Comparison of ENCODE assay signal across 32 cellular contexts in the genomic region with DNA sequence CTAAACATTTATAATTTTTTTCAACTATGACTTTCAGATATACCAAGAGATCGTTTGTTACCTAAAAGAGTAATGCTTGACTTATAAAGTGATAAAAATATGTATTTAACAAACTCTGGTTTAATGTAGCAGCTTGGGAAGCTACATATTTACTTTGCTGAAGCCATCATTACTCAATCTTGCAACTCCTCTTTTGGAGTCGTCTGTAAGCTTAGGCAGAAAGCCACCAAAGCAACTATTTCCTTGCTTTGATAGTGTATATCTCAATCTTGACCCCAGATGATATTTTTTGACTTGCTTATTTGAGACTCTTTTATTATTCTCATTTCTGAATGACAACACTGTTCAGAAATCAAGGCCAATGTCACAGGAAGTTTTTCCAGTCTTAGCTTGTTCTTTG.
"Had no signal": no experiment of that assay in that cellular context is flagged by ENCODE, and none has a peak within 500 bp of the region (broad histone marks: within the 10 kb centered on the region; RNA-seq: fewer than 3 reads in every experiment).

No MANE protein-coding gene starts in this region.

- FAIRE-seq: endometrium, endothelial cell of umbilical vein had no signal

- H3K36me3 ChIP-seq: ascending aorta, breast epithelium, cardiac muscle cell, colonic mucosa, esophagus squamous epithelium, gastrocnemius medialis had no signal

- H3K4me3 ChIP-seq: ascending aorta, breast epithelium, cardiac muscle cell, colonic mucosa, esophagus squamous epithelium, gastrocnemius medialis had no signal

- H3K36me3 Mint-ChIP-seq: activated CD4-positive, alpha-beta memory T cell treated with anti-CD3 and anti-CD28 coated beads for 36 hours; activated CD8-positive, alpha-beta memory T cell treated with anti-CD3 and anti-CD28 coated beads, Interleukin-2, amount 10 ng/mL, durations not matched to agents 7 days and 5 days; activated naive CD4-positive, alpha-beta T cell treated with anti-CD3 and anti-CD28 coated beads, Interleukin-2, amount 50 U/mL, for 24 hours; activated naive CD8-positive, alpha-beta T cell treated with anti-CD3 and anti-CD28 coated beads, Interleukin-2, amount 10 ng/mL, durations not matched to agents 7 days and 5 days; brain had no signal

- DNase-seq: activated CD4-positive, alpha-beta memory T cell treated with anti-CD3 and anti-CD28 coated beads for 36 hours; activated CD4-positive, alpha-beta T cell treated with anti-CD3 and anti-CD28 coated beads for 36 hours; activated CD4-positive, alpha-beta T cell treated with anti-CD3 and anti-CD28 coated beads, Interleukin-2, amount 10 ng/mL, durations not matched to agents 24 days and 14 days; activated CD4-positive, CD25-positive, alpha-beta regulatory T cell; activated CD4-positive, CD25-positive, alpha-beta regulatory T cell treated with anti-CD3 and anti-CD28 coated beads, Interleukin-2, amount 50 U/mL, for 72 hours; activated CD8-positive, alpha-beta memory T cell treated with anti-CD3 and anti-CD28 coated beads, Interleukin-2, amount 10 ng/mL, durations not matched to agents 7 days and 5 days; activated CD8-positive, alpha-beta memory T cell treated with anti-CD3 and anti-CD28 coated beads, Interleukin-2, amount 50 U/mL, for 4 hours; activated CD8-positive, alpha-beta T cell treated with anti-CD3 and anti-CD28 coated beads, Interleukin-2, amount 10 ng/mL, durations not matched to agents 7 days and 5 days; activated effector memory CD4-positive, alpha-beta T cell treated with anti-CD3 and anti-CD28 coated beads, Interleukin-2, amount 50 U/mL, for 16 hours; activated naive CD4-positive, alpha-beta T cell treated with anti-CD3 and anti-CD28 coated beads for 36 hours; activated naive CD8-positive, alpha-beta T cell treated with anti-CD3 and anti-CD28 coated beads, Interleukin-2, amount 10 ng/mL, durations not matched to agents 7 days and 5 days; activated T-cell treated with anti-CD3 and anti-CD28 coated beads, Interleukin-2, amount 50 U/mL, for 1 hour; activated T-cell treated with anti-CD3 and anti-CD28 coated beads, Interleukin-2, amount 50 U/mL, for 48 hours; central memory CD4-positive, alpha-beta T cell; cerebellar nuclear complex; colonic mucosa; effector CD8-positive, alpha-beta T cell; esophagus squamous epithelium; foreskin keratinocyte; gastrocnemius medialis; glutamatergic neuron; T-helper 2 cell had no signal

- H3K27ac ChIP-seq: ascending aorta, breast epithelium, cardiac muscle cell, colonic mucosa, epithelial cell of prostate, esophagus squamous epithelium, foreskin keratinocyte, gastrocnemius medialis had no signal

- H3K9me3 Mint-ChIP-seq: activated CD4-positive, alpha-beta memory T cell treated with anti-CD3 and anti-CD28 coated beads for 36 hours; activated CD4-positive, alpha-beta T cell treated with anti-CD3 and anti-CD28 coated beads, Interleukin-2, amount 10 ng/mL, durations not matched to agents 24 days and 14 days; activated naive CD4-positive, alpha-beta T cell treated with anti-CD3 and anti-CD28 coated beads for 36 hours; activated naive CD4-positive, alpha-beta T cell treated with anti-CD3 and anti-CD28 coated beads, Interleukin-2, amount 50 U/mL, for 24 hours; activated naive CD8-positive, alpha-beta T cell treated with anti-CD3 and anti-CD28 coated beads, Interleukin-2, amount 10 ng/mL, durations not matched to agents 7 days and 5 days; activated T-helper 1 cell treated with anti-CD3 and anti-CD28 coated beads, Interleukin-12 subunit alpha, Interleukin-12 subunit beta, Interleukin-2, Interleukin-4 antibody, amounts not matched to agents 30 ng/mL and 10 ng/mL and 1 ng/mL, durations not matched to agents 14 hours and 24 hours and 36 hours; activated T-helper 2 cell treated with anti-CD3 and anti-CD28 coated beads, Interferon-gamma antibody, Interleukin-2, Interleukin-4, amounts not matched to agents 10 μg/mL and 5 μg/mL and 100 μg/mL, durations not matched to agents 14 hours and 24 hours and 36 hours had no signal

- H3K9me3 ChIP-seq: ascending aorta, breast epithelium, colonic mucosa, esophagus squamous epithelium, gastrocnemius medialis had no signal

- H3K4me3 Mint-ChIP-seq: activated CD4-positive, alpha-beta memory T cell treated with anti-CD3 and anti-CD28 coated beads for 36 hours; activated CD4-positive, alpha-beta T cell treated with anti-CD3 and anti-CD28 coated beads for 36 hours; activated CD4-positive, alpha-beta T cell treated with anti-CD3 and anti-CD28 coated beads, Interleukin-2, amount 10 ng/mL, durations not matched to agents 24 days and 14 days; activated CD8-positive, alpha-beta memory T cell treated with anti-CD3 and anti-CD28 coated beads, Interleukin-2, amount 10 ng/mL, durations not matched to agents 7 days and 5 days; activated CD8-positive, alpha-beta T cell treated with anti-CD3 and anti-CD28 coated beads, Interleukin-2, amount 10 ng/mL, durations not matched to agents 7 days and 5 days; activated naive CD4-positive, alpha-beta T cell treated with anti-CD3 and anti-CD28 coated beads for 36 hours; activated naive CD4-positive, alpha-beta T cell treated with anti-CD3 and anti-CD28 coated beads, Interleukin-2, amount 50 U/mL, for 24 hours; activated naive CD8-positive, alpha-beta T cell treated with anti-CD3 and anti-CD28 coated beads, Interleukin-2, amount 10 ng/mL, durations not matched to agents 7 days and 5 days; activated T-helper 1 cell treated with anti-CD3 and anti-CD28 coated beads, Interleukin-12 subunit alpha, Interleukin-12 subunit beta, Interleukin-2, Interleukin-4 antibody, amounts not matched to agents 30 ng/mL and 10 ng/mL and 1 ng/mL, durations not matched to agents 14 hours and 24 hours and 36 hours; brain had no signal

- H3K4me1 Mint-ChIP-seq: activated CD4-positive, alpha-beta T cell treated with anti-CD3 and anti-CD28 coated beads for 36 hours; activated CD4-positive, alpha-beta T cell treated with anti-CD3 and anti-CD28 coated beads, Interleukin-2, amount 10 ng/mL, durations not matched to agents 24 days and 14 days; activated CD8-positive, alpha-beta memory T cell treated with anti-CD3 and anti-CD28 coated beads, Interleukin-2, amount 10 ng/mL, durations not matched to agents 7 days and 5 days; activated naive CD4-positive, alpha-beta T cell treated with anti-CD3 and anti-CD28 coated beads, Interleukin-2, amount 50 U/mL, for 24 hours; activated naive CD8-positive, alpha-beta T cell treated with anti-CD3 and anti-CD28 coated beads, Interleukin-2, amount 10 ng/mL, durations not matched to agents 7 days and 5 days had no signal

- H3K27me3 Mint-ChIP-seq: activated CD4-positive, alpha-beta memory T cell treated with anti-CD3 and anti-CD28 coated beads for 36 hours; activated CD4-positive, alpha-beta T cell treated with anti-CD3 and anti-CD28 coated beads for 36 hours; activated CD4-positive, alpha-beta T cell treated with anti-CD3 and anti-CD28 coated beads, Interleukin-2, amount 10 ng/mL, durations not matched to agents 24 days and 14 days; activated CD8-positive, alpha-beta memory T cell treated with anti-CD3 and anti-CD28 coated beads, Interleukin-2, amount 10 ng/mL, durations not matched to agents 7 days and 5 days; brain had no signal

- H3K4me1 ChIP-seq: ascending aorta, breast epithelium, colonic mucosa, esophagus squamous epithelium, gastrocnemius medialis had no signal

- H3K27me3 ChIP-seq: ascending aorta, breast epithelium, cardiac muscle cell, colonic mucosa, esophagus squamous epithelium, foreskin keratinocyte, gastrocnemius medialis had no signal

- H3K27ac Mint-ChIP-seq: activated CD4-positive, alpha-beta memory T cell treated with anti-CD3 and anti-CD28 coated beads for 36 hours; activated CD4-positive, alpha-beta T cell treated with anti-CD3 and anti-CD28 coated beads for 36 hours; activated CD4-positive, alpha-beta T cell treated with anti-CD3 and anti-CD28 coated beads, Interleukin-2, amount 10 ng/mL, durations not matched to agents 24 days and 14 days; activated CD8-positive, alpha-beta memory T cell treated with anti-CD3 and anti-CD28 coated beads, Interleukin-2, amount 10 ng/mL, durations not matched to agents 7 days and 5 days; activated CD8-positive, alpha-beta T cell treated with anti-CD3 and anti-CD28 coated beads, Interleukin-2, amount 10 ng/mL, durations not matched to agents 7 days and 5 days; activated naive CD4-positive, alpha-beta T cell treated with anti-CD3 and anti-CD28 coated beads for 36 hours; activated naive CD4-positive, alpha-beta T cell treated with anti-CD3 and anti-CD28 coated beads, Interleukin-2, amount 50 U/mL, for 24 hours; activated naive CD8-positive, alpha-beta T cell treated with anti-CD3 and anti-CD28 coated beads, Interleukin-2, amount 10 ng/mL, durations not matched to agents 7 days and 5 days; activated T-helper 1 cell treated with anti-CD3 and anti-CD28 coated beads, Interleukin-12 subunit alpha, Interleukin-12 subunit beta, Interleukin-2, Interleukin-4 antibody, amounts not matched to agents 30 ng/mL and 10 ng/mL and 1 ng/mL, durations not matched to agents 14 hours and 24 hours and 36 hours; activated T-helper 2 cell treated with anti-CD3 and anti-CD28 coated beads, Interferon-gamma antibody, Interleukin-2, Interleukin-4, amounts not matched to agents 10 μg/mL and 5 μg/mL and 100 μg/mL, durations not matched to agents 14 hours and 24 hours and 36 hours; brain had no signal

- ATAC-seq: activated CD4-positive, alpha-beta T cell treated with anti-CD3 and anti-CD28 coated beads for 36 hours; activated CD8-positive, alpha-beta memory T cell treated with anti-CD3 and anti-CD28 coated beads, Interleukin-2, amount 10 ng/mL, durations not matched to agents 7 days and 5 days; activated CD8-positive, alpha-beta T cell treated with anti-CD3 and anti-CD28 coated beads, Interleukin-2, amount 10 ng/mL, durations not matched to agents 7 days and 5 days; foreskin keratinocyte; gastrocnemius medialis had no signal
